Comparison of ENCODE assay signal across 20 cellular contexts in genomic region chrX:128543114-128543513, GRCh38.
DNase-seq lines count a peak whose midpoint lies in the region; ATAC-seq and TF ChIP-seq lines count a peak whose summit lies in the region.
"Had no signal": no experiment of that assay in that cellular context is flagged by ENCODE, and none has a peak within 500 bp of the region (broad histone marks: within the 10 kb centered on the region; RNA-seq: fewer than 3 reads in every experiment).

No MANE protein-coding gene starts in this region.

- H3K4me3 Mint-ChIP-seq in memory B cell = no peak overlapping the region
- H3K4me3 Mint-ChIP-seq in osteocyte (ENCODE audit: unreplicated experiment) = no peak overlapping the region
- H3K4me3 Mint-ChIP-seq: CD14-positive monocyte; CD4-positive, alpha-beta memory T cell; CD4-positive, CD25-positive, alpha-beta regulatory T cell; CD8-positive, alpha-beta memory T cell had no signal

- H3K4me1 Mint-ChIP-seq in memory B cell (no peaks in the 10 kb centered on the region), osteocyte (ENCODE audit: unreplicated experiment) (no peaks in the 10 kb centered on the region)
- H3K4me1 Mint-ChIP-seq: CD14-positive monocyte; CD4-positive, alpha-beta memory T cell; CD4-positive, CD25-positive, alpha-beta regulatory T cell; CD8-positive, alpha-beta memory T cell had no signal

- peaks cover 1% of the 10 kb centered on the region for H3K27me3 Mint-ChIP-seq in memory B cell
- H3K27me3 Mint-ChIP-seq in osteocyte (ENCODE audit: unreplicated experiment) = no peaks in the 10 kb centered on the region
- H3K27me3 Mint-ChIP-seq: CD4-positive, alpha-beta memory T cell; CD4-positive, CD25-positive, alpha-beta regulatory T cell had no signal

- TF ChIP-seq CTCF in osteocyte (IDR thresholded peaks at IDR 0.05) = no peak

- DNase-seq in memory B cell (ENCODE audit: low spot score in 2 of 2) (no peak), osteocyte (ENCODE audit: extremely low spot score, unreplicated experiment) (peak; percentile 79)
- DNase-seq in NK-92 treated with Interleukin-12 subunit alpha and Interleukin-12 subunit beta, amount 100 ng/mL, for 24 hours (lab: John Stamatoyannopoulos, UW) = no peak
- DNase-seq: 8988T; ACHN; BE2C; C1 segment of cervical spinal cord; CD4-positive, alpha-beta memory T cell; CD4-positive, CD25-positive, alpha-beta regulatory T cell; CD8-positive, alpha-beta memory T cell; COR-L47; DMS 273 treated with DMSO at 0.1 percent for 48 hours; DMS153; DMS53; DMS79; DND-41; GF-D8 had no signal

- H3K36me3 Mint-ChIP-seq in memory B cell = no peaks in the 10 kb centered on the region
- no peaks in the 10 kb centered on the region for H3K36me3 Mint-ChIP-seq in osteocyte (ENCODE audit: unreplicated experiment)
- H3K36me3 Mint-ChIP-seq: CD14-positive monocyte; CD4-positive, alpha-beta memory T cell; CD4-positive, CD25-positive, alpha-beta regulatory T cell; CD8-positive, alpha-beta memory T cell had no signal

- no peak for ATAC-seq in memory B cell (ENCODE audit: low read depth)
- no peak for ATAC-seq in HG03432 (IDR thresholded peaks at IDR 0.05; ENCODE audit: unreplicated experiment)
- no peak for ATAC-seq in GM21423 (IDR thresholded peaks at IDR 0.05; ENCODE audit: unreplicated experiment)

- peak overlapping the region; percentile 67 for H3K27ac Mint-ChIP-seq in memory B cell
- H3K27ac Mint-ChIP-seq in osteocyte (ENCODE audit: unreplicated experiment) = no peak overlapping the region
- H3K27ac Mint-ChIP-seq: CD14-positive monocyte; CD4-positive, alpha-beta memory T cell; CD4-positive, CD25-positive, alpha-beta regulatory T cell; CD8-positive, alpha-beta memory T cell had no signal

- H3K9me3 Mint-ChIP-seq in memory B cell (peaks cover 4% of the 10 kb centered on the region), osteocyte (ENCODE audit: unreplicated experiment) (peaks cover 71% of the 10 kb centered on the region)
